In the genomic region with DNA sequence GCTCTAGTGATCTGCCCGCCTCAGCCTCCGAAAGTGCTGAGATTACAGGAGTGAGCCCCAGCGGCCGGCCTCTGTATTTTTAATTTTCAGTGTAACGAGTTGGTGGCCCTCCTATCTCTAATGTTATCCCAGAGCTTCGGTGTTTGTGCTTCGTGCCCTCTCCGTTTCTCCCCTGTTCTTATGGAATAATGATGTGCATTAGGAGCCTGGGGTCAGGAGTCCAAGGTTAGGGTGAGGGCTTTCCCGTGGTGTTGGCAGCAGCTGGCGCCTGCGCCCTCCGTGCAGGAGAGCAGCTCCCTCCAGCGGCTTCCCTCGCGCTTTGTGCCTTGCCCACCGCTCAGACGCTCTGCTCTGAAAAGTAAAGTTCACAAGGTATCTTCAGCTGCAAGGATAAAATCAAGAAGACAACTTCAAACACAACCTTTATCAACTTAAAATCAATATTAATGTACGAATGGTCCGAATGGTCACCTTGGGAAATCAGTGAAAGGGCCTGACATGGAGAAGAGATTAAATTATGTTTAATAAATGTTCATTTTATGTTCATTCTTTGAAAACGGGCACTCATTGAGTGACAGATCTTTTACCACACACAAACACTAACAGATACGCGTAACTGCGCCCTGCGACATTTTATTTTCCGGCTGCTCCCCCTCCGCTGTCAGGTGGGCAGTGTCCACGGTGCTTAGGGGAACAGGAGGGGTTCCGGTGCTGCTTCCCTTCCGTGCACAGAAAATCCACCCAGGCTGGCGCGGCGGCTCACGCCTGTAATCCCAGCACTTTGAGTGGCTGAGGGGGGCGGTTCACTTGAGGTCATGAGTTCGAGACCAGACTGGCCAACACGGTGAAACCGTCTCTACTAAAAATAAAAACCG, we compare ENCODE assay signal across 8 cellular contexts.
A peak's percentile ranks its signal among the peaks of the same experiment; 100 is the strongest.
DNase-seq lines count a peak whose midpoint lies in the region; ATAC-seq and TF ChIP-seq lines count a peak whose summit lies in the region.

No MANE protein-coding gene starts in this region.

- H3K4me1 ChIP-seq in OCI-LY1 (ENCODE audit: insufficient read depth, low read length, severe bottlenecking), result peaks cover 15% of the 10 kb centered on the region

- peaks cover 8% of the 10 kb centered on the region; the same call in 1 of the 2 replicates for H3K9me3 ChIP-seq in OCI-LY1 (ENCODE audit: low read length)

- peaks cover 8% of the 10 kb centered on the region for H3F3A ChIP-seq in OCI-LY1 (ENCODE audit: insufficient read depth, low read length)

- no peak overlapping the region for H2AFZ ChIP-seq in OCI-LY1 (ENCODE audit: low read length)

- intact Hi-C loops in left ventricle myocardium superior (cut with micrococcal nuclease), result no loop called here

- no peaks in the 10 kb centered on the region for H3K36me3 ChIP-seq in OCI-LY1 (ENCODE audit: insufficient read depth, low read length)

- ATAC-seq in GM18868 (IDR thresholded peaks at IDR 0.05; ENCODE audit: unreplicated experiment) (peak; percentile 47), left ventricle myocardium superior (peak; percentile 86), GM18511 (IDR thresholded peaks at IDR 0.05; ENCODE audit: unreplicated experiment) (no peak)

- H3K4me2 ChIP-seq in OCI-LY1 (ENCODE audit: low read length), result peak overlapping the region; percentile 39

- H3K27ac ChIP-seq in OCI-LY1 (ENCODE audit: low read depth, low read length, poor library complexity, severe bottlenecking) (peak overlapping the region; percentile 94), skin epidermis (peak overlapping the region in 3 of 21 experiments; percentile 9 to 17 (median 13))

- H4K20me1 ChIP-seq in OCI-LY1 (ENCODE audit: insufficient read depth, low read length), result no peaks in the 10 kb centered on the region

- H3K9me2 ChIP-seq in OCI-LY1 (ENCODE audit: low read depth, low read length), result no peaks in the 10 kb centered on the region

- H3K9me3 Mint-ChIP-seq in activated naive CD8-positive, alpha-beta T cell (ENCODE audit: low read depth), result no peaks in the 10 kb centered on the region

- peaks cover 1% of the 10 kb centered on the region for H3K27me3 Mint-ChIP-seq in activated naive CD8-positive, alpha-beta T cell

- H3K4me1 Mint-ChIP-seq in activated naive CD8-positive, alpha-beta T cell (ENCODE audit: low read depth), result peaks cover 12% of the 10 kb centered on the region

- peak overlapping the region; percentile 84 for H3K4me3 Mint-ChIP-seq in activated naive CD8-positive, alpha-beta T cell

- DNase-seq in left ventricle myocardium superior (peak; percentile 83), middle frontal gyrus (ENCODE audit: extremely low spot score, low spot score) (no peak), hippocampal formation (lab: John Stamatoyannopoulos, UW) (no peak)

- TF ChIP-seq CTCF in OCI-LY1 (IDR thresholded peaks at IDR 0.05; ENCODE audit: low read length), result peak; percentile 66

- H3K36me3 Mint-ChIP-seq in activated naive CD8-positive, alpha-beta T cell, result no peaks in the 10 kb centered on the region

- H3K9ac ChIP-seq in OCI-LY1 (ENCODE audit: low read length), result peak overlapping the region; percentile 32; the same call in 1 of the 2 replicates

- H3K4me3 ChIP-seq in OCI-LY1 (ENCODE audit: low read depth, low read length, poor library complexity, severe bottlenecking) (peak overlapping the region; percentile 43), skin epidermis (peak overlapping the region in 6 of 7 experiments; percentile 44 to 57 (median 48))

- H3K79me2 ChIP-seq in OCI-LY1 (ENCODE audit: insufficient read depth, low read length), result no peaks in the 10 kb centered on the region

- H3K27me3 ChIP-seq in OCI-LY1 (ENCODE audit: insufficient read depth, low read length), result no peaks in the 10 kb centered on the region

- H3K27ac Mint-ChIP-seq in activated naive CD8-positive, alpha-beta T cell, result peak overlapping the region; percentile 22
